Comparison of ENCODE assay signal across 11 cellular contexts in the genomic region with DNA sequence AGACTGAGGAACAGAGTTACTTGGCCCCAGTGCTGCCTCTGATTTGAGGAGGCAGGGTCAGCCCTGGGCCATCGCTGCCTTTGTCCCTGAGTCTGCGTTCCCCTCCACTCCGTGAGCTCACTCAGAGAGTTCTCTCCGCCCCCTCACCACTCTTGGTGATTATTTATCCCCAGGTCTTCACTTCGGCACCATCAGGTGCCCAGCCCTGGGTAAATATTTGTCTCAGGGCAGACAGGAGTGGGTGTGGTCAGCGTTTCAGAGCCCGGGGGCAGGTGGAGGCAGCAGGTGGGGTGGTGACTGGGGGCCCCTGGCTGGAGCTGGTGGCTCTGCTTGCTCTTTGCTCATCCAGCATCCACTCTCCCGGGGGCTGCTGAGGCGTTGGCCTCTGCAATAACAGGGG. TPM values are rescaled to one million over a fixed set of nuclear protein-coding genes. Genes with fewer than 3 reads are reported as not detected.
DNase-seq lines count a peak whose midpoint lies in the region; ATAC-seq, FAIRE-seq and TF ChIP-seq lines count a peak whose summit lies in the region.
"Had no signal": no experiment of that assay in that cellular context is flagged by ENCODE, and none has a peak within 500 bp of the region (broad histone marks: within the 10 kb centered on the region; RNA-seq: fewer than 3 reads in every experiment).

No MANE protein-coding gene starts in this region.

- H3K79me2 ChIP-seq in HepG2 (ENCODE audit: insufficient read depth, low read length) = peaks cover 90% of the 10 kb centered on the region

- TF ChIP-seq POLR2A in HepG2 (IDR thresholded peaks at IDR 0.05; ENCODE audit: insufficient read depth in 1 of 2, low read depth in 2 of 2, low read length in 2 of 2) = no peak

- BruUV-seq in HepG2 (replicated peaks; lab: Mats Ljungman, UMichigan) = no TSS peak

- DNase-seq in NCI-H1417 treated with DMSO at 0.1 percent for 48 hours (lab: John Stamatoyannopoulos, UW) = peak; percentile 57
- peak; percentile 99 for DNase-seq in NCI-H748 treated with DMSO at 0.1 percent for 48 hours (lab: John Stamatoyannopoulos, UW)
- peak; percentile 66 for DNase-seq in HepG2 (ENCODE audit: low spot score)
- DNase-seq in cerebellum (ENCODE audit: low spot score) = no peak
- DNase-seq in activated T-cell treated with anti-CD3 and anti-CD28 coated beads, Interleukin-2, amount 50 U/mL, for 72 hours = no peak
- DNase-seq: dorsolateral prefrontal cortex, foreskin keratinocyte, trophoblast cell had no signal

- no peaks in the 10 kb centered on the region for H3K27me3 ChIP-seq in HepG2 (ENCODE audit: control insufficient read depth in 1 of 2, insufficient read depth in 2 of 2, low read length in 2 of 2)
- H3K27me3 ChIP-seq: dorsolateral prefrontal cortex, foreskin keratinocyte had no signal

- intact Hi-C loops in HepG2 (cut with micrococcal nuclease; ENCODE audit: unreplicated experiment) = no loop called here

- H4K20me1 ChIP-seq in HepG2 (ENCODE audit: insufficient read depth, low read length) = peaks cover 19% of the 10 kb centered on the region

- no peak overlapping the region for H3K27ac Mint-ChIP-seq in activated T-cell treated with anti-CD3 and anti-CD28 coated beads, Interleukin-2, amount 50 U/mL, for 72 hours

- 31% methylated on average over 6 of the region's 9 CpGs for WGBS in HepG2 (ENCODE audit: low lambda C conversion rate)

- peaks cover 37% of the 10 kb centered on the region for H3K4me1 ChIP-seq in HepG2 (ENCODE audit: insufficient read depth, low read length)
- H3K4me1 ChIP-seq: foreskin keratinocyte had no signal

- no peak overlapping the region for H3K4me3 Mint-ChIP-seq in activated T-cell treated with anti-CD3 and anti-CD28 coated beads, Interleukin-2, amount 50 U/mL, for 72 hours

- FAIRE-seq in HepG2 (lab: Jason Lieb, UNC) = peak; percentile 50

- TF ChIP-seq EP300 in HepG2 (IDR thresholded peaks at IDR 0.05; ENCODE audit: low read depth in 2 of 2, low read length in 2 of 2) (no peak), HepG2 (CRISPR knock-in tag; IDR thresholded peaks at IDR 0.05; ENCODE audit: borderline replicate concordance) (no peak)

- peak overlapping the region; percentile 41; the same call in 1 of the 2 replicates for H3K27ac ChIP-seq in C4-2B
- H3K27ac ChIP-seq in HepG2 (ENCODE audit: extremely low read length, insufficient read depth, low read length) = peak overlapping the region; percentile 14
- H3K27ac ChIP-seq: dorsolateral prefrontal cortex, foreskin keratinocyte had no signal

- in situ Hi-C loops in HepG2 (cut with HindIII; ENCODE audit: extremely low pct_ligation_motif_present, low pct_unique_long_range_greater_than_20kb) = no loop called here

- no peaks in the 10 kb centered on the region for H3K27me3 Mint-ChIP-seq in activated T-cell treated with anti-CD3 and anti-CD28 coated beads, Interleukin-2, amount 50 U/mL, for 72 hours (ENCODE audit: low read depth)

- CTCF ChIA-PET in HepG2 (lab: Yijun Ruan, JAX; ENCODE audit: low intra/inter-chr PET ratio, low total read pairs) = no interaction called here

- H3K4me3 ChIP-seq in HepG2 (replicated peaks in 1 of 3; ENCODE audit: insufficient read depth in 1 of 3, low read depth in 2 of 3, low read length in 3 of 3) = peak overlapping the region in 1 of 3 experiments; percentile 27; a peak in 1 of 6 replicates
- H3K4me3 ChIP-seq: dorsolateral prefrontal cortex had no signal

- H3K9me3 ChIP-seq in HepG2 (ENCODE audit: low read length) = no peaks in the 10 kb centered on the region

- POLR2A ChIA-PET in HepG2 (lab: Yijun Ruan, JAX) = interaction anchor here (0.9 to 1.4 kb wide), 6 partner anchors 11 to 41 kb away, joined by 3 to 5 read pairs (median 3); no protein-coding TSS in a partner anchor

- peak overlapping the region; percentile 64 for H3K4me2 ChIP-seq in HepG2 (ENCODE audit: low read depth, low read length)

- TF ChIP-seq RAD21 in HepG2 (CRISPR knock-in tag; IDR thresholded peaks at IDR 0.05) = no peak

- no peak overlapping the region for H3K9ac ChIP-seq in HepG2 (ENCODE audit: insufficient read depth, low read depth, low read length)

- no peaks in the 10 kb centered on the region for H3K36me3 Mint-ChIP-seq in activated T-cell treated with anti-CD3 and anti-CD28 coated beads, Interleukin-2, amount 50 U/mL, for 72 hours (ENCODE audit: insufficient read depth in 2 of 2)

- peaks cover 0 to 11% of the 10 kb centered on the region in 2 experiments; a peak in 1 of 5 replicates for H3K36me3 ChIP-seq in HepG2 (replicated peaks in 1 of 2; ENCODE audit: control insufficient read depth in 1 of 2, insufficient read depth in 2 of 2, low read length in 2 of 2)

- TF ChIP-seq CTCF in C4-2B (conservative IDR thresholded peaks at IDR 0.05) = no peak
- TF ChIP-seq CTCF in HepG2 (CRISPR knock-in tag; IDR thresholded peaks at IDR 0.05) = no peak

- ATAC-seq in HepG2 = peak; percentile 61
- ATAC-seq in GM21619 (IDR thresholded peaks at IDR 0.05; ENCODE audit: unreplicated experiment) = no peak
- ATAC-seq in GM21423 (IDR thresholded peaks at IDR 0.05; ENCODE audit: unreplicated experiment) = no peak
- no peak for ATAC-seq in activated T-cell treated with anti-CD3 and anti-CD28 coated beads, Interleukin-2, amount 50 U/mL, for 72 hours (replicated peaks in 1 of 2)
- ATAC-seq: foreskin keratinocyte had no signal

- H3K9me3 Mint-ChIP-seq in activated T-cell treated with anti-CD3 and anti-CD28 coated beads, Interleukin-2, amount 50 U/mL, for 72 hours = no peaks in the 10 kb centered on the region

- no peak overlapping the region for H2AFZ ChIP-seq in HepG2 (ENCODE audit: low read length)

- H3K4me1 Mint-ChIP-seq in activated T-cell treated with anti-CD3 and anti-CD28 coated beads, Interleukin-2, amount 50 U/mL, for 72 hours (ENCODE audit: low read depth) = peaks cover 55% of the 10 kb centered on the region

RNA-seq across cellular contexts. Expression of a gene that starts 20.6 kb away (rescaled TPM):
- total RNA-seq in HepG2 (2016; rRNA removed; fragmentation: Illumina TruSeq; extraction: Trizol) (9.2 and 14.3 TPM in 2 replicates), cerebellum (19.5 TPM)
- 6.7 and 9.0 TPM in 2 replicates for total RNA-seq in HepG2 (2016; cell fraction: cytosol; rRNA removed; fragmentation: Illumina TruSeq; extraction: Trizol; ENCODE audit: low read depth)
- total RNA-seq in HepG2 (2016; cell fraction: insoluble cytoplasmic fraction; rRNA removed; fragmentation: Illumina TruSeq; extraction: Trizol) = 7.3 and 15.4 TPM in 2 replicates
- 14.2 and 14.9 TPM in 2 replicates for total RNA-seq in HepG2 (2016; cell fraction: membrane; rRNA removed; fragmentation: Illumina TruSeq; extraction: Trizol)
- total RNA-seq in HepG2 (2016; cell fraction: nucleus; rRNA removed; fragmentation: Illumina TruSeq; extraction: Trizol) = 12.9 and 14.6 TPM in 2 replicates
- 9.0 and 13.9 TPM in 2 replicates for polyA plus RNA-seq in HepG2 (2011; rRNA removed)
- 7.3 and 11.2 TPM in 2 replicates for polyA plus RNA-seq in HepG2 (2011; cell fraction: cytosol; rRNA removed)
- 51.9 and 57.4 TPM in 2 replicates for polyA plus RNA-seq in HepG2 (2011; cell fraction: nucleus; rRNA removed)
- polyA plus RNA-seq in HepG2 (2012) = 9.6 and 15.6 TPM in 2 replicates
- 3.7 and 4.8 TPM in 2 replicates for polyA plus RNA-seq in HepG2 (2016; cell fraction: cytosol; fragmentation: Illumina TruSeq; extraction: Trizol; ENCODE audit: low read depth)
- polyA plus RNA-seq in HepG2 (2016; cell fraction: insoluble cytoplasmic fraction; fragmentation: Illumina TruSeq; extraction: Trizol; ENCODE audit: low read depth) = 8.4 and 10.5 TPM in 2 replicates
- 7.2 and 9.9 TPM in 2 replicates for polyA plus RNA-seq in HepG2 (2016; cell fraction: membrane; fragmentation: Illumina TruSeq; extraction: Trizol; ENCODE audit: low read depth)
- 30.3 and 31.0 TPM in 2 replicates for polyA plus RNA-seq in HepG2 (2016; cell fraction: nucleus; fragmentation: Illumina TruSeq; extraction: Trizol; ENCODE audit: insufficient read depth, low read depth)
- polyA minus RNA-seq in HepG2 (2011; rRNA and poly(A)+ RNA removed; ENCODE audit: low replicate concordance) = 11.1 and 11.5 TPM in 2 replicates
- 4.2 and 5.6 TPM in 2 replicates for polyA minus RNA-seq in HepG2 (2011; cell fraction: cytosol; rRNA and poly(A)+ RNA removed)
- polyA minus RNA-seq in HepG2 (2011; cell fraction: nucleus; rRNA and poly(A)+ RNA removed) = 11.2 and 12.4 TPM in 2 replicates
- total RNA-seq in activated T-cell treated with anti-CD3 and anti-CD28 coated beads, Interleukin-2, amount 50 U/mL, for 72 hours = 10 to 100 TPM; 11.8 to 17.3 TPM

RNA-seq across cellular contexts. Expression of a gene that starts 34.6 kb away (rescaled TPM):
- 30.6 and 42.0 TPM in 2 replicates for total RNA-seq in HepG2 (2016; rRNA removed; fragmentation: Illumina TruSeq; extraction: Trizol)
- total RNA-seq in HepG2 (2016; cell fraction: cytosol; rRNA removed; fragmentation: Illumina TruSeq; extraction: Trizol; ENCODE audit: low read depth) = 15.7 and 22.3 TPM in 2 replicates
- 34.9 and 39.3 TPM in 2 replicates for total RNA-seq in HepG2 (2016; cell fraction: insoluble cytoplasmic fraction; rRNA removed; fragmentation: Illumina TruSeq; extraction: Trizol)
- total RNA-seq in HepG2 (2016; cell fraction: membrane; rRNA removed; fragmentation: Illumina TruSeq; extraction: Trizol) = 28.5 and 42.7 TPM in 2 replicates
- total RNA-seq in HepG2 (2016; cell fraction: nucleus; rRNA removed; fragmentation: Illumina TruSeq; extraction: Trizol) = 13.0 and 14.5 TPM in 2 replicates
- polyA plus RNA-seq in HepG2 (2011; rRNA removed) = 22.2 and 24.1 TPM in 2 replicates
- 22.8 and 32.6 TPM in 2 replicates for polyA plus RNA-seq in HepG2 (2011; cell fraction: cytosol; rRNA removed)
- 31.3 and 38.6 TPM in 2 replicates for polyA plus RNA-seq in HepG2 (2011; cell fraction: nucleus; rRNA removed)
- polyA plus RNA-seq in HepG2 (2012) = 22.7 and 23.7 TPM in 2 replicates
- 28.4 and 37.8 TPM in 2 replicates for polyA plus RNA-seq in HepG2 (2016; cell fraction: cytosol; fragmentation: Illumina TruSeq; extraction: Trizol; ENCODE audit: low read depth)
- 62.1 and 65.3 TPM in 2 replicates for polyA plus RNA-seq in HepG2 (2016; cell fraction: insoluble cytoplasmic fraction; fragmentation: Illumina TruSeq; extraction: Trizol; ENCODE audit: low read depth)
- 40.2 and 48.8 TPM in 2 replicates for polyA plus RNA-seq in HepG2 (2016; cell fraction: membrane; fragmentation: Illumina TruSeq; extraction: Trizol; ENCODE audit: low read depth)
- polyA plus RNA-seq in HepG2 (2016; cell fraction: nucleus; fragmentation: Illumina TruSeq; extraction: Trizol; ENCODE audit: insufficient read depth, low read depth) = 33.1 and 40.0 TPM in 2 replicates
- polyA minus RNA-seq in HepG2 (2011; rRNA and poly(A)+ RNA removed; ENCODE audit: low replicate concordance) = 20.1 and 20.5 TPM in 2 replicates
- 12.5 and 19.8 TPM in 2 replicates for polyA minus RNA-seq in HepG2 (2011; cell fraction: cytosol; rRNA and poly(A)+ RNA removed)
- 7.9 and 9.2 TPM in 2 replicates for polyA minus RNA-seq in HepG2 (2011; cell fraction: nucleus; rRNA and poly(A)+ RNA removed)
- 9.1 TPM for total RNA-seq in cerebellum
- 10 to 100 TPM; 26.4 to 28.1 TPM for total RNA-seq in activated T-cell treated with anti-CD3 and anti-CD28 coated beads, Interleukin-2, amount 50 U/mL, for 72 hours

RNA-seq across cellular contexts. Expression of a gene that starts 37.4 kb away (rescaled TPM):
- total RNA-seq in HepG2 (2016; rRNA removed; fragmentation: Illumina TruSeq; extraction: Trizol) (0.62 and 0.63 TPM in 2 replicates), cerebellum (0.45 TPM)
- 0.71 and 0.97 TPM in 2 replicates for total RNA-seq in HepG2 (2016; cell fraction: cytosol; rRNA removed; fragmentation: Illumina TruSeq; extraction: Trizol; ENCODE audit: low read depth)
- total RNA-seq in HepG2 (2016; cell fraction: insoluble cytoplasmic fraction; rRNA removed; fragmentation: Illumina TruSeq; extraction: Trizol) = 0.43 and 0.91 TPM in 2 replicates
- 1.4 and 1.9 TPM in 2 replicates for total RNA-seq in HepG2 (2016; cell fraction: membrane; rRNA removed; fragmentation: Illumina TruSeq; extraction: Trizol)
- 0.62 and 0.72 TPM in 2 replicates for total RNA-seq in HepG2 (2016; cell fraction: nucleus; rRNA removed; fragmentation: Illumina TruSeq; extraction: Trizol)
- polyA plus RNA-seq in HepG2 (2011; rRNA removed) = 0.26 and 0.39 TPM in 2 replicates
- polyA plus RNA-seq in HepG2 (2011; cell fraction: cytosol; rRNA removed) = 0.15 and 0.32 TPM in 2 replicates
- 1.2 and 1.3 TPM in 2 replicates for polyA plus RNA-seq in HepG2 (2011; cell fraction: nucleus; rRNA removed)
- 1.2 and 1.5 TPM in 2 replicates for polyA plus RNA-seq in HepG2 (2012)
- polyA plus RNA-seq in HepG2 (2016; cell fraction: cytosol; fragmentation: Illumina TruSeq; extraction: Trizol; ENCODE audit: low read depth) = 1.3 TPM in 2 replicates
- 2.2 and 2.9 TPM in 2 replicates for polyA plus RNA-seq in HepG2 (2016; cell fraction: insoluble cytoplasmic fraction; fragmentation: Illumina TruSeq; extraction: Trizol; ENCODE audit: low read depth)
- polyA plus RNA-seq in HepG2 (2016; cell fraction: membrane; fragmentation: Illumina TruSeq; extraction: Trizol; ENCODE audit: low read depth) = 1.2 and 1.5 TPM in 2 replicates
- polyA plus RNA-seq in HepG2 (2016; cell fraction: nucleus; fragmentation: Illumina TruSeq; extraction: Trizol; ENCODE audit: insufficient read depth, low read depth) = 2.3 and 4.7 TPM in 2 replicates
- polyA minus RNA-seq in HepG2 (2011; rRNA and poly(A)+ RNA removed; ENCODE audit: low replicate concordance) = 0.47 and 0.64 TPM in 2 replicates
- 1.2 and 2.5 TPM in 2 replicates for polyA minus RNA-seq in HepG2 (2011; cell fraction: cytosol; rRNA and poly(A)+ RNA removed)
- polyA minus RNA-seq in HepG2 (2011; cell fraction: nucleus; rRNA and poly(A)+ RNA removed) = 0.37 and 0.39 TPM in 2 replicates
- total RNA-seq in activated T-cell treated with anti-CD3 and anti-CD28 coated beads, Interleukin-2, amount 50 U/mL, for 72 hours = 1 to 10 TPM; 5.1 to 5.2 TPM

RNA-seq across cellular contexts. Expression of a gene that starts 47.2 kb away (rescaled TPM):
- total RNA-seq in HepG2 (2016; rRNA removed; fragmentation: Illumina TruSeq; extraction: Trizol) (not detected in 2 replicates), cerebellum (0.54 TPM)
- total RNA-seq in HepG2 (2016; cell fraction: cytosol; rRNA removed; fragmentation: Illumina TruSeq; extraction: Trizol; ENCODE audit: low read depth) = not detected in 2 replicates
- not detected in 2 replicates for total RNA-seq in HepG2 (2016; cell fraction: insoluble cytoplasmic fraction; rRNA removed; fragmentation: Illumina TruSeq; extraction: Trizol)
- not detected in 2 replicates for total RNA-seq in HepG2 (2016; cell fraction: membrane; rRNA removed; fragmentation: Illumina TruSeq; extraction: Trizol)
- not detected in 2 replicates for total RNA-seq in HepG2 (2016; cell fraction: nucleus; rRNA removed; fragmentation: Illumina TruSeq; extraction: Trizol)
- polyA plus RNA-seq in HepG2 (2011; rRNA removed) = 0.03 and 0.10 TPM in 2 replicates
- polyA plus RNA-seq in HepG2 (2011; cell fraction: cytosol; rRNA removed) = 0.03 and 0.04 TPM in 2 replicates
- 0.42 and 0.51 TPM in 2 replicates for polyA plus RNA-seq in HepG2 (2011; cell fraction: nucleus; rRNA removed)
- polyA plus RNA-seq in HepG2 (2012) = 0.04 TPM in 1 of 2 replicates, not detected in the other
- polyA plus RNA-seq in HepG2 (2016; cell fraction: cytosol; fragmentation: Illumina TruSeq; extraction: Trizol; ENCODE audit: low read depth) = not detected in 2 replicates
- not detected in 2 replicates for polyA plus RNA-seq in HepG2 (2016; cell fraction: insoluble cytoplasmic fraction; fragmentation: Illumina TruSeq; extraction: Trizol; ENCODE audit: low read depth)
- polyA plus RNA-seq in HepG2 (2016; cell fraction: membrane; fragmentation: Illumina TruSeq; extraction: Trizol; ENCODE audit: low read depth) = not detected in 2 replicates
- polyA plus RNA-seq in HepG2 (2016; cell fraction: nucleus; fragmentation: Illumina TruSeq; extraction: Trizol; ENCODE audit: insufficient read depth, low read depth) = 0.14 TPM in 1 of 2 replicates, not detected in the other
- 0.12 and 0.14 TPM in 2 replicates for polyA minus RNA-seq in HepG2 (2011; rRNA and poly(A)+ RNA removed; ENCODE audit: low replicate concordance)
- polyA minus RNA-seq in HepG2 (2011; cell fraction: cytosol; rRNA and poly(A)+ RNA removed) = not detected in 2 replicates
- polyA minus RNA-seq in HepG2 (2011; cell fraction: nucleus; rRNA and poly(A)+ RNA removed) = 0.13 TPM in 1 of 2 replicates, not detected in the other
- under 1 TPM; 0.70 to 0.72 TPM for total RNA-seq in activated T-cell treated with anti-CD3 and anti-CD28 coated beads, Interleukin-2, amount 50 U/mL, for 72 hours

Comparison
In these comparisons a context has a peak if more than half of its experiments do, and no peak if none do; other contexts are left out.
1. DNase-seq: peak in NCI-H1417 treated with DMSO at 0.1 percent for 48 hours (single experiment), NCI-H748 treated with DMSO at 0.1 percent for 48 hours (single experiment) and HepG2 (single experiment); none in cerebellum (single experiment) and activated T-cell treated with anti-CD3 and anti-CD28 coated beads, Interleukin-2, amount 50 U/mL, for 72 hours (0 of 2).